In the genomic region with DNA sequence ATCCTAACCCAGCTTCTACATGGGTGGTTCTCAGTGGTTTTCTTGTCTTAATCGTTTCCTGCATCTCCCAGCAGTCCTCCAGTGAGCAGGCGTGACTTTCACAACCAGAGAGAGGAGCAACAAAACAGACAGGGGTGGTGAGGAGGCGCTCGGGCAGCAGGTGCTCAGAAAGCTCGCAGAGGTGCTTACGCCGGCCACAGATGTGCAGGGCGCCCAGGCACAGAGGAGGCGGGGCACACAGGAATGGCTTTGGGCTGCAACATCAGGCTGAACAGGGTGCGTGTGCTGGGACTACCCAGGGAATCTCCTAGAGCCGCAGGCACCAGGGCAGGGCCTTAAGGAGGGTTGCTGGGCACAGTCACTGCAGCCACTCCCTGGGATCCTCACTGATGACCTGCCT, we compare ENCODE assay signal across 17 cellular contexts. TPM values are rescaled to one million over a fixed set of nuclear protein-coding genes. Genes with fewer than 3 reads are reported as not detected.
DNase-seq lines count a peak whose midpoint lies in the region; ATAC-seq lines count a peak whose summit lies in the region.
"Had no signal": no experiment of that assay in that cellular context is flagged by ENCODE, and none has a peak within 500 bp of the region (broad histone marks: within the 10 kb centered on the region; RNA-seq: fewer than 3 reads in every experiment).

No MANE protein-coding gene starts in this region.

- DNase-seq in SHP77 treated with DMSO at 0.1 percent for 48 hours (lab: John Stamatoyannopoulos, UW), result peak; percentile 5
- no peak for DNase-seq in SHP77 (lab: John Stamatoyannopoulos, UW)
- DNase-seq in DMS79 treated with DMSO at 0.1 percent for 48 hours (lab: John Stamatoyannopoulos, UW), result peak; percentile 72
- DNase-seq in NCI-H510A treated with DMSO at 0.1 percent for 48 hours (lab: John Stamatoyannopoulos, UW), result peak; percentile 52
- DNase-seq in naive thymus-derived CD4-positive, alpha-beta T cell, result peak in 2 of 9 donors; percentile 5 to 14
- DNase-seq: activated naive CD8-positive, alpha-beta T cell treated with anti-CD3 and anti-CD28 coated beads for 36 hours; dermis blood vessel endothelial cell; midbrain; NCI-H1930; stimulated activated naive CD4-positive, alpha-beta T cell treated with Interleukin-2 at 50 U/mL for 16 hours had no signal

- POLR2A ChIA-PET in naive thymus-derived CD4-positive, alpha-beta T cell (lab: Charles Lee), result no interaction called here

- H3K4me3 ChIP-seq in naive thymus-derived CD4-positive, alpha-beta T cell (ENCODE audit: low read length), result no peak overlapping the region
- H3K4me3 ChIP-seq: breast epithelium had no signal

- no peaks in the 10 kb centered on the region for H3K27me3 ChIP-seq in naive thymus-derived CD4-positive, alpha-beta T cell (ENCODE audit: control insufficient read depth in 2 of 2, insufficient read depth in 2 of 2, low read length in 2 of 2)
- H3K27me3 ChIP-seq: breast epithelium had no signal

- peak overlapping the region in 3 of 10 donors; percentile 13 to 59 (median 38) for H3K4me3 Mint-ChIP-seq in naive thymus-derived CD4-positive, alpha-beta T cell
- H3K4me3 Mint-ChIP-seq: activated naive CD8-positive, alpha-beta T cell treated with anti-CD3 and anti-CD28 coated beads for 36 hours had no signal

- H3K27me3 Mint-ChIP-seq in naive thymus-derived CD4-positive, alpha-beta T cell, result no peaks in the 10 kb centered on the region
- H3K27me3 Mint-ChIP-seq: activated naive CD8-positive, alpha-beta T cell treated with anti-CD3 and anti-CD28 coated beads for 36 hours had no signal

- no peaks in the 10 kb centered on the region for H3K9me3 ChIP-seq in naive thymus-derived CD4-positive, alpha-beta T cell (ENCODE audit: control insufficient read depth in 2 of 3, low read length in 3 of 3)
- H3K9me3 ChIP-seq: breast epithelium had no signal

- peaks cover 0 to 1% (median 0%) of the 10 kb centered on the region in 11 donors for H3K9me3 Mint-ChIP-seq in naive thymus-derived CD4-positive, alpha-beta T cell
- H3K9me3 Mint-ChIP-seq: activated naive CD8-positive, alpha-beta T cell treated with anti-CD3 and anti-CD28 coated beads for 36 hours had no signal

- peaks cover 0 to 9% of the 10 kb centered on the region in 2 donors for H3K4me1 ChIP-seq in naive thymus-derived CD4-positive, alpha-beta T cell (ENCODE audit: control insufficient read depth in 2 of 2, insufficient read depth in 2 of 2, low read length in 2 of 2)
- H3K4me1 ChIP-seq: breast epithelium had no signal

- CTCF ChIA-PET in naive thymus-derived CD4-positive, alpha-beta T cell (lab: Charles Lee), result no interaction called here

- H3K36me3 ChIP-seq in naive thymus-derived CD4-positive, alpha-beta T cell (ENCODE audit: control insufficient read depth in 2 of 3, insufficient read depth in 3 of 3, low read length in 3 of 3), result peaks cover 7 to 76% (median 9%) of the 10 kb centered on the region in 3 experiments
- H3K36me3 ChIP-seq: breast epithelium had no signal

- ATAC-seq in naive thymus-derived CD4-positive, alpha-beta T cell, result peak; percentile 26
- ATAC-seq in HG03025 (IDR thresholded peaks at IDR 0.05; ENCODE audit: low FRiP score, unreplicated experiment) (no peak), HG02798 (IDR thresholded peaks at IDR 0.05; ENCODE audit: poor library complexity, unreplicated experiment) (no peak), GM21717 (IDR thresholded peaks at IDR 0.05; ENCODE audit: unreplicated experiment) (no peak)
- ATAC-seq: activated CD4-positive, CD25-positive, alpha-beta regulatory T cell treated with anti-CD3 and anti-CD28 coated beads, Interleukin-2, amount 50 U/mL, for 24 hours; left lobe of liver; Right ventricle myocardium inferior had no signal

- peaks cover 0 to 18% (median 7%) of the 10 kb centered on the region in 7 donors for H3K4me1 Mint-ChIP-seq in naive thymus-derived CD4-positive, alpha-beta T cell

- peak overlapping the region in 4 of 9 donors; percentile 19 to 87 (median 65) for H3K27ac Mint-ChIP-seq in naive thymus-derived CD4-positive, alpha-beta T cell
- H3K27ac Mint-ChIP-seq: activated naive CD8-positive, alpha-beta T cell treated with anti-CD3 and anti-CD28 coated beads for 36 hours had no signal

- H3K27ac ChIP-seq in naive thymus-derived CD4-positive, alpha-beta T cell (ENCODE audit: low read depth, low read length), result no peak overlapping the region
- H3K27ac ChIP-seq: breast epithelium had no signal

- intact Hi-C loops in naive thymus-derived CD4-positive, alpha-beta T cell (cut with micrococcal nuclease), result no loop called here

- peaks cover 0 to 30% (median 7%) of the 10 kb centered on the region in 5 donors for H3K36me3 Mint-ChIP-seq in naive thymus-derived CD4-positive, alpha-beta T cell

RNA-seq across cellular contexts. Expression of gene KLHDC4, which starts 32.6 kb away (rescaled TPM):
- total RNA-seq in naive thymus-derived CD4-positive, alpha-beta T cell, result 100 to 1,000 TPM in 2 of 5 experiments, 10 to 100 TPM in 3; 82.9 to 110 (median 85.3) TPM
- 10 to 100 TPM; 20.0 to 29.6 TPM for polyA plus RNA-seq in naive thymus-derived CD4-positive, alpha-beta T cell

Comparison
In these comparisons a context has a peak if more than half of its experiments do, and no peak if none do; other contexts are left out.
1. DNase-seq: peak in SHP77 treated with DMSO at 0.1 percent for 48 hours (single experiment), DMS79 treated with DMSO at 0.1 percent for 48 hours (single experiment) and NCI-H510A treated with DMSO at 0.1 percent for 48 hours (single experiment); none in SHP77 (0 of 2).